8 cellular contexts compared by ENCODE assay signal in the genomic region with DNA sequence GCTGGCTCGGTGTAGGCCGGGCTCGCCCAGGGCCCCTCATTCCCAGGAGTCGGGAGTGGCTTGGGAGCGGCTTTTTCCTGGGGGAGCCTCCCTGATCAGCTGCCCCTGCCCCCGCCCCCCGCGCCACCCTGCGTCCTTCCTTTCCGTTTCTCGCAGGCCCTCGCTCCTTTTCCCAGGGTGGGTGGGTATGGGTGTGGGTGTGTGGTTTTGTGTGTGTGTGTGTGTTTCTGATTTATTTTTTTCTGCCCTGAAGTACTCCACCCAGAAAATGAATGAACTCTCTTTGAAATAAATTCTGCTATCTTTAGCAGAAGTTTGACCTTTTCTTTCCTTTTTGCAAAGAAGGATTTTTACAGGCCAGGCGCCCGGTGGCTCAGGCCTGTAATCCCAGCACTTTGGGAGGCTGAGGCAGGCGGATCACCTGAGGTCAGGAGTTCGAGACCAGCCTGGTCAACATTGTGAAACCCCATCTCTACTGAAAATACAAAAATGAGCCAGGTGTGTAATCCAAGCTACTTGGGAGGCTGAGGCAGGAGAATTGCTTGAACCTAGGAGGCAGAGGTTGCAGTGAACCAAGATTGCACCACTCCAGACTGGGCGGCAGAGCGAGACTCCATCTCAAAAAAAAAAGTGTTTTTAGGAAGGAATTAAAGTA. TPM values are rescaled to one million over a fixed set of nuclear protein-coding genes. Genes with fewer than 3 reads are reported as not detected.
DNase-seq lines count a peak whose midpoint lies in the region; ATAC-seq, FAIRE-seq and TF ChIP-seq lines count a peak whose summit lies in the region.

No MANE protein-coding gene starts in this region.

- no peak overlapping the region for H3K27ac Mint-ChIP-seq in WTC11

- peak; percentile 19 for ATAC-seq in HG02798 (IDR thresholded peaks at IDR 0.05; ENCODE audit: poor library complexity, unreplicated experiment)
- ATAC-seq in WTC11 = no peak
- ATAC-seq in GM18520 (IDR thresholded peaks at IDR 0.05; ENCODE audit: unreplicated experiment) = no peak

- peaks cover 58% of the 10 kb centered on the region for H3K27me3 Mint-ChIP-seq in WTC11 (ENCODE audit: low read depth)

- DNase-seq in GM06990 (ENCODE audit: extremely low read depth, insufficient read length) (no peak), WTC11 (ENCODE audit: low spot score) (no peak), kidney (no peak), thyroid gland (no peak), BE2C (no peak)
- no peak for DNase-seq in stimulated activated CD4-positive, alpha-beta T cell treated with anti-CD3 and anti-CD28 coated beads, Interleukin-12 subunit alpha, Interleukin-12 subunit beta, amount 100 ng/mL, for 4 hours

- TF ChIP-seq POLR2A in thyroid gland (IDR thresholded peaks at IDR 0.05) = peak in 1 of 2 donors; percentile 42

- H3K36me3 Mint-ChIP-seq in WTC11 = peaks cover 18% of the 10 kb centered on the region

- H3K9ac ChIP-seq in kidney (ENCODE audit: low read length in 2 of 2) = peak overlapping the region in 1 of 2 donors; percentile 31

- TF ChIP-seq CTCF in GM06990 (IDR thresholded peaks at IDR 0.05; ENCODE audit: insufficient read depth, low read length, poor library complexity, severe bottlenecking) (no peak), WTC11 (IDR thresholded peaks at IDR 0.05) (no peak), kidney (IDR thresholded peaks at IDR 0.05; ENCODE audit: borderline replicate concordance, extremely low read depth, insufficient read depth) (no peak), thyroid gland (IDR thresholded peaks at IDR 0.05) (no peak), BE2C (IDR thresholded peaks at IDR 0.05; ENCODE audit: low read depth, low read length) (no peak)

- no peak for FAIRE-seq in kidney (lab: Jason Lieb, UNC)

- POLR2A ChIA-PET in WTC11 (lab: Charles Lee) = interaction anchor here (0.7 to 1.6 kb wide), 2 partner anchors 38 to 476 kb away, joined by 3 to 8 read pairs; no protein-coding TSS in a partner anchor

- intact Hi-C loops in kidney (cut with DNase I) = no loop called here
- intact Hi-C loops in thyroid gland (cut with DNase I) = no loop called here

- H3K27ac ChIP-seq in kidney (ENCODE audit: low read depth in 2 of 2, low read length in 2 of 2) = peak overlapping the region; percentile 79 to 93
- H3K27ac ChIP-seq in thyroid gland = peak overlapping the region; percentile 95 to 99 (median 99)

- no peaks in the 10 kb centered on the region for H3K9me3 ChIP-seq in kidney (ENCODE audit: control insufficient read depth in 1 of 2, low read length in 2 of 2)
- no peaks in the 10 kb centered on the region for H3K9me3 ChIP-seq in thyroid gland
- H3K9me3 ChIP-seq in BE2C = no peaks in the 10 kb centered on the region

- H3K4me3 Mint-ChIP-seq in WTC11 = peak overlapping the region; percentile 60

- H3K9me3 Mint-ChIP-seq in WTC11 = no peaks in the 10 kb centered on the region

- H3K4me1 Mint-ChIP-seq in WTC11 = peaks cover 23% of the 10 kb centered on the region

- no peaks in the 10 kb centered on the region for H3K27me3 ChIP-seq in GM06990 (replicated peaks; ENCODE audit: control insufficient read depth, insufficient read depth, low read length)
- H3K27me3 ChIP-seq in thyroid gland = no peaks in the 10 kb centered on the region
- H3K27me3 ChIP-seq in BE2C = no peaks in the 10 kb centered on the region

- H3K36me3 ChIP-seq in GM06990 (ENCODE audit: control insufficient read depth, insufficient read depth, low read length) (peaks cover 20% of the 10 kb centered on the region), kidney (ENCODE audit: control insufficient read depth in 1 of 2, insufficient read depth in 2 of 2, low read length in 2 of 2) (peaks cover 8 to 14% of the 10 kb centered on the region in 2 donors), thyroid gland (peaks cover 10 to 13% of the 10 kb centered on the region in 2 donors), BE2C (peaks cover 56% of the 10 kb centered on the region)

- peaks cover 29 to 35% of the 10 kb centered on the region in 2 donors for H3K4me1 ChIP-seq in kidney (ENCODE audit: control insufficient read depth in 1 of 2, insufficient read depth in 1 of 2, low read depth in 1 of 2, low read length in 2 of 2)
- H3K4me1 ChIP-seq in thyroid gland = peaks cover 18 to 40% of the 10 kb centered on the region in 2 donors
- H3K4me1 ChIP-seq in BE2C = peaks cover 6% of the 10 kb centered on the region

- CTCF ChIA-PET in WTC11 (lab: Charles Lee) = interaction anchor here (1.0 to 1.5 kb wide), 2 partner anchors 9 to 20 kb away, joined by 3 to 6 read pairs; no protein-coding TSS in a partner anchor

- 16 to 22% methylated on average over 18 of the region's 18 CpGs for WGBS in thyroid gland, 2 donors

- peak overlapping the region; percentile 49 for H3K4me3 ChIP-seq in GM06990 (replicated peaks; ENCODE audit: low read depth, low read length)
- H3K4me3 ChIP-seq in kidney (ENCODE audit: low read length in 2 of 2) = peak overlapping the region in 1 of 2 donors; percentile 37
- peak overlapping the region in 1 of 3 donors; percentile 1 for H3K4me3 ChIP-seq in thyroid gland (replicated peaks in 1 of 3)
- no peak overlapping the region; the same call in 1 of the 2 replicates for H3K4me3 ChIP-seq in BE2C (ENCODE audit: low read depth, low read length)

TF ChIP-seq in WTC11, 78 proteins besides CTCF, POLR2A, EP300 and RAD21 (continues in another document):
- TF ChIP-seq FOXK1 (CRISPR knock-in tag; IDR thresholded peaks at IDR 0.05) (no peak), ZNF138 (CRISPR knock-in tag; conservative IDR thresholded peaks at IDR 0.05) (no peak), ATF1 (CRISPR knock-in tag; IDR thresholded peaks at IDR 0.05) (no peak), OVOL2 (CRISPR knock-in tag; IDR thresholded peaks at IDR 0.05; ENCODE audit: borderline replicate concordance) (no peak), ZNF121 (CRISPR knock-in tag; IDR thresholded peaks at IDR 0.05) (no peak), GRHL2 (CRISPR knock-in tag; IDR thresholded peaks at IDR 0.05; ENCODE audit: insufficient replicate concordance, severe bottlenecking) (no peak), ZNF263 (CRISPR knock-in tag; IDR thresholded peaks at IDR 0.05; ENCODE audit: low read depth) (no peak), NR3C1 (CRISPR knock-in tag; conservative IDR thresholded peaks at IDR 0.05; ENCODE audit: low read depth) (no peak), HMGA2 (CRISPR knock-in tag; IDR thresholded peaks at IDR 0.05) (no peak)
- TF ChIP-seq, protein P1, sequence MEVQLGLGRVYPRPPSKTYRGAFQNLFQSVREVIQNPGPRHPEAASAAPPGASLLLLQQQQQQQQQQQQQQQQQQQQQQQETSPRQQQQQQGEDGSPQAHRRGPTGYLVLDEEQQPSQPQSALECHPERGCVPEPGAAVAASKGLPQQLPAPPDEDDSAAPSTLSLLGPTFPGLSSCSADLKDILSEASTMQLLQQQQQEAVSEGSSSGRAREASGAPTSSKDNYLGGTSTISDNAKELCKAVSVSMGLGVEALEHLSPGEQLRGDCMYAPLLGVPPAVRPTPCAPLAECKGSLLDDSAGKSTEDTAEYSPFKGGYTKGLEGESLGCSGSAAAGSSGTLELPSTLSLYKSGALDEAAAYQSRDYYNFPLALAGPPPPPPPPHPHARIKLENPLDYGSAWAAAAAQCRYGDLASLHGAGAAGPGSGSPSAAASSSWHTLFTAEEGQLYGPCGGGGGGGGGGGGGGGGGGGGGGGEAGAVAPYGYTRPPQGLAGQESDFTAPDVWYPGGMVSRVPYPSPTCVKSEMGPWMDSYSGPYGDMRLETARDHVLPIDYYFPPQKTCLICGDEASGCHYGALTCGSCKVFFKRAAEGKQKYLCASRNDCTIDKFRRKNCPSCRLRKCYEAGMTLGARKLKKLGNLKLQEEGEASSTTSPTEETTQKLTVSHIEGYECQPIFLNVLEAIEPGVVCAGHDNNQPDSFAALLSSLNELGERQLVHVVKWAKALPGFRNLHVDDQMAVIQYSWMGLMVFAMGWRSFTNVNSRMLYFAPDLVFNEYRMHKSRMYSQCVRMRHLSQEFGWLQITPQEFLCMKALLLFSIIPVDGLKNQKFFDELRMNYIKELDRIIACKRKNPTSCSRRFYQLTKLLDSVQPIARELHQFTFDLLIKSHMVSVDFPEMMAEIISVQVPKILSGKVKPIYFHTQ (CRISPR knock-in tag; IDR thresholded peaks at IDR 0.05) = no peak
- TF ChIP-seq, protein P2, sequence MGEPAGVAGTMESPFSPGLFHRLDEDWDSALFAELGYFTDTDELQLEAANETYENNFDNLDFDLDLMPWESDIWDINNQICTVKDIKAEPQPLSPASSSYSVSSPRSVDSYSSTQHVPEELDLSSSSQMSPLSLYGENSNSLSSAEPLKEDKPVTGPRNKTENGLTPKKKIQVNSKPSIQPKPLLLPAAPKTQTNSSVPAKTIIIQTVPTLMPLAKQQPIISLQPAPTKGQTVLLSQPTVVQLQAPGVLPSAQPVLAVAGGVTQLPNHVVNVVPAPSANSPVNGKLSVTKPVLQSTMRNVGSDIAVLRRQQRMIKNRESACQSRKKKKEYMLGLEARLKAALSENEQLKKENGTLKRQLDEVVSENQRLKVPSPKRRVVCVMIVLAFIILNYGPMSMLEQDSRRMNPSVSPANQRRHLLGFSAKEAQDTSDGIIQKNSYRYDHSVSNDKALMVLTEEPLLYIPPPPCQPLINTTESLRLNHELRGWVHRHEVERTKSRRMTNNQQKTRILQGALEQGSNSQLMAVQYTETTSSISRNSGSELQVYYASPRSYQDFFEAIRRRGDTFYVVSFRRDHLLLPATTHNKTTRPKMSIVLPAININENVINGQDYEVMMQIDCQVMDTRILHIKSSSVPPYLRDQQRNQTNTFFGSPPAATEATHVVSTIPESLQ (CRISPR knock-in tag; IDR thresholded peaks at IDR 0.05) = no peak
- TF ChIP-seq, protein P3, sequence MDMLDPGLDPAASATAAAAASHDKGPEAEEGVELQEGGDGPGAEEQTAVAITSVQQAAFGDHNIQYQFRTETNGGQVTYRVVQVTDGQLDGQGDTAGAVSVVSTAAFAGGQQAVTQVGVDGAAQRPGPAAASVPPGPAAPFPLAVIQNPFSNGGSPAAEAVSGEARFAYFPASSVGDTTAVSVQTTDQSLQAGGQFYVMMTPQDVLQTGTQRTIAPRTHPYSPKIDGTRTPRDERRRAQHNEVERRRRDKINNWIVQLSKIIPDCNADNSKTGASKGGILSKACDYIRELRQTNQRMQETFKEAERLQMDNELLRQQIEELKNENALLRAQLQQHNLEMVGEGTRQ (CRISPR knock-in tag; IDR thresholded peaks at IDR 0.05) = no peak
- TF ChIP-seq, protein P4, sequence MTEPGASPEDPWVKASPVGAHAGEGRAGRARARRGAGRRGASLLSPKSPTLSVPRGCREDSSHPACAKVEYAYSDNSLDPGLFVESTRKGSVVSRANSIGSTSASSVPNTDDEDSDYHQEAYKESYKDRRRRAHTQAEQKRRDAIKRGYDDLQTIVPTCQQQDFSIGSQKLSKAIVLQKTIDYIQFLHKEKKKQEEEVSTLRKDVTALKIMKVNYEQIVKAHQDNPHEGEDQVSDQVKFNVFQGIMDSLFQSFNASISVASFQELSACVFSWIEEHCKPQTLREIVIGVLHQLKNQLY (CRISPR knock-in tag; IDR thresholded peaks at IDR 0.05) = no peak

RNA-seq across cellular contexts. Expression of a gene that starts 30.0 kb away (rescaled TPM):
- total RNA-seq in WTC11 (2021) (25.6 to 29.4 TPM (median 27.9 TPM) in 3 replicates), kidney (38.5 TPM), thyroid gland (10 to 100 TPM; 19.7 to 35.4 (median 25.4) TPM)
- 23.4 TPM for polyA plus RNA-seq in kidney (ENCODE audit: insufficient read depth, low read depth, low replicate concordance)
- 37.9 TPM for polyA plus RNA-seq in BE2C (2012; ENCODE audit: insufficient read depth, insufficient read length, low read depth)
